20 cellular contexts compared by ENCODE assay signal in genomic region chr17:56817066-56817465, GRCh38. TPM values are rescaled to one million over a fixed set of nuclear protein-coding genes. Genes with fewer than 3 reads are reported as not detected.
A peak's percentile ranks its signal among the peaks of the same experiment; 100 is the strongest.
DNase-seq lines count a peak whose midpoint lies in the region; ATAC-seq and TF ChIP-seq lines count a peak whose summit lies in the region.
"Had no signal": no experiment of that assay in that cellular context is flagged by ENCODE, and none has a peak within 500 bp of the region (broad histone marks: within the 10 kb centered on the region; RNA-seq: fewer than 3 reads in every experiment).

No MANE protein-coding gene starts in this region.

- H2AFZ ChIP-seq in IMR-90 (replicated peaks; ENCODE audit: low read length, poor library complexity), result no peak overlapping the region

- H3K27ac ChIP-seq in IMR-90 (ENCODE audit: insufficient read depth, low read length), result no peak overlapping the region
- H3K27ac ChIP-seq in caudate nucleus (ENCODE audit: low read depth, low read length), result no peak overlapping the region
- H3K27ac ChIP-seq: BLaER1 treated with 17β-estradiol and CSF1 and Interleukin-3, amounts not matched to agents 10 nM and 100 nM; C4-2B had no signal

- H2BK15ac ChIP-seq in IMR-90 (ENCODE audit: low read depth, low read length), result no peak overlapping the region

- intact Hi-C loops in IMR-90 (cut with micrococcal nuclease), result loop anchor here (5.0 kb wide), 1 partner anchor 195 kb away; no protein-coding TSS in a partner anchor

- ATAC-seq in IMR-90 (ENCODE audit: low read depth) (no peak), HG02763 (IDR thresholded peaks at IDR 0.05; ENCODE audit: unreplicated experiment) (no peak)
- ATAC-seq: CD8-positive, alpha-beta T cell; GM12878 had no signal

- no peak overlapping the region for H3K18ac ChIP-seq in IMR-90 (ENCODE audit: low read depth, low read length)

- TF ChIP-seq POLR2A in IMR-90 (IDR thresholded peaks at IDR 0.05; ENCODE audit: low read depth, low read length), result no peak

- H3K9me3 ChIP-seq in IMR-90 (ENCODE audit: control insufficient read depth, insufficient read depth, low read length), result no peaks in the 10 kb centered on the region
- H3K9me3 ChIP-seq: BLaER1 treated with 17β-estradiol and CSF1 and Interleukin-3, amounts not matched to agents 10 nM and 100 nM had no signal

- H2BK120ac ChIP-seq in IMR-90 (ENCODE audit: low read depth, low read length), result no peak overlapping the region

- no peak overlapping the region for H4K5ac ChIP-seq in IMR-90 (ENCODE audit: low read depth, low read length)

- H3K23ac ChIP-seq in IMR-90 (ENCODE audit: low read depth, low read length), result no peak overlapping the region

- 0 out of 2 replicates have a peak overlapping the region, but pooled peaks have one; percentile 73 for H3K4ac ChIP-seq in IMR-90 (ENCODE audit: low read depth, low read length)

- H3K9ac ChIP-seq in IMR-90 (ENCODE audit: low read depth, low read length), result no peak overlapping the region
- H3K9ac ChIP-seq: BLaER1 treated with 17β-estradiol and CSF1 and Interleukin-3, amounts not matched to agents 10 nM and 100 nM had no signal

- peaks cover 3% of the 10 kb centered on the region; the same call in 1 of the 2 replicates for H3K4me1 ChIP-seq in IMR-90 (ENCODE audit: control insufficient read depth, insufficient read depth, low read length)

- H2BK5ac ChIP-seq in IMR-90 (ENCODE audit: low read depth, low read length, poor library complexity, severe bottlenecking), result no peak overlapping the region

- no peak overlapping the region for H3K4me3 ChIP-seq in IMR-90 (ENCODE audit: insufficient read depth, low read depth, low read length)
- H3K4me3 ChIP-seq: BLaER1 treated with 17β-estradiol and CSF1 and Interleukin-3, amounts not matched to agents 10 nM and 100 nM; GM12878 had no signal

- no peak for DNase-seq in IMR-90
- peak; percentile 32 for DNase-seq in fibroblast of gingiva (ENCODE audit: low read depth)
- no peak for DNase-seq in caudate nucleus (lab: John Stamatoyannopoulos, UW)
- DNase-seq in NCI-H526 (lab: John Stamatoyannopoulos, UW), result no peak
- DNase-seq: 8988T; ACHN; CD4-positive, alpha-beta T cell; CD8-positive, alpha-beta T cell; COR-L47; DMS 273 treated with DMSO at 0.1 percent for 48 hours; DMS153; DMS53; DMS79; DND-41; EL; GDM1 had no signal

- H2AK5ac ChIP-seq in IMR-90 (ENCODE audit: low read depth, low read length), result no peak overlapping the region

- no peak overlapping the region for H3K4me2 ChIP-seq in IMR-90 (ENCODE audit: low read depth, low read length)
- H3K4me2 ChIP-seq: BLaER1 treated with 17β-estradiol and CSF1 and Interleukin-3, amounts not matched to agents 10 nM and 100 nM had no signal

- no peaks in the 10 kb centered on the region for H3K36me3 ChIP-seq in IMR-90 (ENCODE audit: control insufficient read depth, insufficient read depth, low read length)

- no peaks in the 10 kb centered on the region for H3K79me1 ChIP-seq in IMR-90 (ENCODE audit: low read depth in 1 of 2, low read length in 2 of 2)

- H2AK9ac ChIP-seq in IMR-90 (replicated peaks; ENCODE audit: low read depth, low read length, poor library complexity), result no peak overlapping the region

- no peaks in the 10 kb centered on the region for H3K27me3 ChIP-seq in IMR-90 (ENCODE audit: control insufficient read depth, insufficient read depth, low read length)
- H3K27me3 ChIP-seq: BLaER1 treated with 17β-estradiol and CSF1 and Interleukin-3, amounts not matched to agents 10 nM and 100 nM had no signal

- no peak overlapping the region for H3K14ac ChIP-seq in IMR-90 (replicated peaks; ENCODE audit: low read depth, low read length)

- no peaks in the 10 kb centered on the region for H4K20me1 ChIP-seq in IMR-90 (ENCODE audit: insufficient read depth, low read length)
- H4K20me1 ChIP-seq: BLaER1 treated with 17β-estradiol and CSF1 and Interleukin-3, amounts not matched to agents 10 nM and 100 nM had no signal

- no peak overlapping the region for H3K56ac ChIP-seq in IMR-90 (ENCODE audit: extremely low read depth, insufficient read depth, low read length)

- in situ Hi-C loops in IMR-90 (cut with MboI; ENCODE audit: low sequenced_read_pairs), result loop anchor here (5.0 kb wide), 1 partner anchor 120 kb away; no protein-coding TSS in a partner anchor

- TF ChIP-seq RAD21 in IMR-90 (IDR thresholded peaks at IDR 0.05; ENCODE audit: low read length), result no peak

- dilution Hi-C loops in IMR-90 (cut with HindIII; ENCODE audit: low sequenced_read_pairs, unreplicated experiment), result no loop called here

- H4K91ac ChIP-seq in IMR-90 (ENCODE audit: insufficient read depth, low read depth, low read length), result no peak overlapping the region

- no peak overlapping the region for H2BK20ac ChIP-seq in IMR-90 (ENCODE audit: low read depth, low read length)

- H3K9me1 ChIP-seq in IMR-90 (ENCODE audit: insufficient read depth, low read length), result peaks cover 4% of the 10 kb centered on the region

- CTCF ChIA-PET in IMR-90 (lab: Yijun Ruan, JAX), result interaction anchor here (0.6 to 1.5 kb wide), 2 partner anchors 18 to 51 kb away, joined by 5 to 6 read pairs; no protein-coding TSS in a partner anchor

- TF ChIP-seq CTCF in IMR-90 (conservative IDR thresholded peaks at IDR 0.05; ENCODE audit: low read depth, low read length), result no peak

- BruUV-seq in IMR-90 (replicated peaks; lab: Mats Ljungman, UMichigan), result no TSS peak

- POLR2A ChIA-PET in IMR-90 (lab: Charles Lee; ENCODE audit: unreplicated experiment), result no interaction called here

- H4K8ac ChIP-seq in IMR-90 (ENCODE audit: low read depth in 2 of 2, low read length in 2 of 2), result 0 out of 4 replicates have a peak overlapping the region, but pooled peaks of 1 of the 2 experiments have one; percentile 65

TF ChIP-seq in IMR-90, 13 proteins besides CTCF, POLR2A, EP300 and RAD21:
- TF ChIP-seq CEBPB (IDR thresholded peaks at IDR 0.05; ENCODE audit: low read depth, low read length) (no peak), RCOR1 (IDR thresholded peaks at IDR 0.05; ENCODE audit: insufficient replicate concordance, low read length) (no peak), BHLHE40 (IDR thresholded peaks at IDR 0.05; ENCODE audit: low read depth, low read length) (no peak), MAZ (IDR thresholded peaks at IDR 0.05; ENCODE audit: borderline replicate concordance, low read depth, low read length) (no peak), RFX5 (IDR thresholded peaks at IDR 0.05; ENCODE audit: low read depth, low read length) (no peak), NFE2L2 (IDR thresholded peaks at IDR 0.05; ENCODE audit: low read depth, low read length) (no peak), ELK1 (IDR thresholded peaks at IDR 0.05; ENCODE audit: borderline replicate concordance, low read depth, low read length) (no peak), MAFK (IDR thresholded peaks at IDR 0.05; ENCODE audit: low read depth, low read length) (no peak), FOS (IDR thresholded peaks at IDR 0.05; ENCODE audit: low read depth, low read length) (no peak), CHD1 (IDR thresholded peaks at IDR 0.05; ENCODE audit: low read depth, low read length) (no peak), MXI1 (IDR thresholded peaks at IDR 0.05; ENCODE audit: borderline replicate concordance, low read depth, low read length) (no peak), USF2 (IDR thresholded peaks at IDR 0.05; ENCODE audit: low read depth, low read length) (no peak), SMC3 (IDR thresholded peaks at IDR 0.05; ENCODE audit: low read depth, low read length) (no peak)
TF ChIP-seq in IMR-90: peak in this region for 0.

RNA-seq across cellular contexts. Expression of gene C17orf67, which starts 16.7 kb away (rescaled TPM):
- total RNA-seq in IMR-90 (2012; rRNA removed), result 0.18 and 0.56 TPM in 2 replicates
- polyA plus RNA-seq in IMR-90 (2012; rRNA removed), result 1.1 TPM in 2 replicates
- polyA plus RNA-seq in IMR-90 (2012; cell fraction: cytosol; rRNA removed), result 0.34 and 0.87 TPM in 2 replicates
- 1.5 and 2.4 TPM in 2 replicates for polyA plus RNA-seq in IMR-90 (2012; cell fraction: nucleus; rRNA removed; ENCODE audit: low replicate concordance)

RNA-seq across cellular contexts. Expression of gene DGKE, which starts 16.9 kb away (rescaled TPM):
- total RNA-seq in IMR-90 (2012; rRNA removed), result 4.7 and 5.0 TPM in 2 replicates
- polyA plus RNA-seq in IMR-90 (2012; rRNA removed), result 2.4 and 3.9 TPM in 2 replicates
- 1.0 and 1.4 TPM in 2 replicates for polyA plus RNA-seq in IMR-90 (2012; cell fraction: cytosol; rRNA removed)
- polyA plus RNA-seq in IMR-90 (2012; cell fraction: nucleus; rRNA removed; ENCODE audit: low replicate concordance), result 17.7 and 19.8 TPM in 2 replicates
